In genomic region chr19:7983995-7984837, GRCh38 we compare ENCODE assay signal across 1 cellular context.
TF ChIP-seq lines count a peak whose summit lies in the region.

No MANE protein-coding gene starts in this region.

TF ChIP-seq in WTC11, 78 proteins besides CTCF, POLR2A, EP300 and RAD21 (continued from another document):
- TF ChIP-seq MAX (CRISPR knock-in tag; IDR thresholded peaks at IDR 0.05), result no peak
- TF ChIP-seq ZNF121 (CRISPR knock-in tag; IDR thresholded peaks at IDR 0.05), result no peak
TF ChIP-seq in WTC11: peak in this region for 0.
